In the genomic region with DNA sequence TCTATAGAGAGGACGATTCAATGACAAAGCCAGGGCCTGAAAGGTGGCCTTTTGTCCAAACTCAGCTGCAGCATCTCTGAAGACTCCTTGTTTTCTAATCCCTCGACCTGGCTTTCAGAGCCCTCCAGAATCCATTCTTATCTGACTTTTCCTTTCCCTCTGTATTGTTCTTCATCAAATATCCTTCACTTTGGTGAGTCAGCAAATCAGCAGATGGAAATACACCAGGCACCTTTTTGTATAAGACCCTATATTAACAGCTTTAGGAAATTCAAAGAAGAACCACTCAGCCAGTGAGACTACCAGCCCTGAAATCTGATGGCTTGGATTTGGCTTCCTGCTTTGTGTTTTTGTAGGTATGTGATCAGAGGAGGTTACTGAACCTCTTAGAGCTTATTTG, we compare ENCODE assay signal across 35 cellular contexts.
"Had no signal": no experiment of that assay in that cellular context is flagged by ENCODE, and none has a peak within 500 bp of the region (broad histone marks: within the 10 kb centered on the region; RNA-seq: fewer than 3 reads in every experiment).

No MANE protein-coding gene starts in this region.

- H3K27ac Mint-ChIP-seq: activated B cell treated with CpG ODN at 0.5 μM for 24 hours; activated CD4-positive, alpha-beta memory T cell treated with anti-CD3 and anti-CD28 coated beads for 36 hours; activated CD4-positive, alpha-beta T cell treated with anti-CD3 and anti-CD28 coated beads, Interleukin-2, amount 10 ng/mL, durations not matched to agents 24 days and 14 days; activated CD8-positive, alpha-beta T cell treated with anti-CD3 and anti-CD28 coated beads for 36 hours; activated naive CD4-positive, alpha-beta T cell treated with anti-CD3 and anti-CD28 coated beads for 36 hours; activated naive CD4-positive, alpha-beta T cell treated with anti-CD3 and anti-CD28 coated beads, Interleukin-2, amount 50 U/mL, for 72 hours; activated naive CD8-positive, alpha-beta T cell treated with anti-CD3 and anti-CD28 coated beads for 36 hours; activated T-cell treated with anti-CD3 and anti-CD28 coated beads, Interleukin-2, amount 50 U/mL, for 72 hours; activated T-helper 1 cell treated with anti-CD3 and anti-CD28 coated beads, Interleukin-12 subunit alpha, Interleukin-12 subunit beta, Interleukin-2, Interleukin-4 antibody, amounts not matched to agents 30 ng/mL and 10 ng/mL and 1 ng/mL, durations not matched to agents 14 hours and 24 hours and 36 hours; activated T-helper 17 cell treated with anti-CD3 and anti-CD28 coated beads, Interleukin-2, amount 50 U/mL, for 72 hours; T-helper 2 cell treated with Interferon-gamma antibody and Interleukin-4, amounts not matched to agents 5 μg/mL and 100 μg/mL, for 36 hours had no signal

- H3K4me3 ChIP-seq: adrenal gland, body of pancreas, breast epithelium had no signal

- H3K9me3 ChIP-seq: adrenal gland, body of pancreas, breast epithelium had no signal

- H3K27me3 Mint-ChIP-seq: activated B cell treated with CpG ODN at 0.5 μM for 24 hours had no signal

- H3K27me3 ChIP-seq: adrenal gland, body of pancreas, brain microvascular endothelial cell, breast epithelium had no signal

- H3K4me1 ChIP-seq: adrenal gland, body of pancreas, breast epithelium had no signal

- H3K4me1 Mint-ChIP-seq: activated B cell treated with CpG ODN at 0.5 μM for 24 hours; activated CD4-positive, alpha-beta T cell treated with anti-CD3 and anti-CD28 coated beads, Interleukin-2, amount 10 ng/mL, durations not matched to agents 24 days and 14 days; activated naive CD8-positive, alpha-beta T cell treated with anti-CD3 and anti-CD28 coated beads for 36 hours; activated T-helper 17 cell treated with anti-CD3 and anti-CD28 coated beads, Interleukin-2, amount 50 U/mL, for 72 hours had no signal

- FAIRE-seq: astrocyte, TTC549 had no signal

- DNase-seq: activated B cell treated with CpG ODN at 0.5 μM for 24 hours; activated CD4-positive, alpha-beta memory T cell treated with anti-CD3 and anti-CD28 coated beads for 36 hours; activated CD4-positive, alpha-beta T cell treated with anti-CD3 and anti-CD28 coated beads for 4 hours; activated CD4-positive, alpha-beta T cell treated with anti-CD3 and anti-CD28 coated beads, Interleukin-2, amount 10 ng/mL, durations not matched to agents 24 days and 14 days; activated CD4-positive, alpha-beta T cell treated with anti-CD3 and anti-CD28 coated beads, Interleukin-2, amount 50 U/mL, for 1 hour; activated CD4-positive, alpha-beta T cell treated with anti-CD3 and anti-CD28 coated beads, Interleukin-2, amount 50 U/mL, for 4 hours; activated CD4-positive, CD25-positive, alpha-beta regulatory T cell treated with anti-CD3 and anti-CD28 coated beads, Interleukin-2, amount 50 U/mL, for 72 hours; activated CD8-positive, alpha-beta memory T cell treated with anti-CD3 and anti-CD28 coated beads, Interleukin-2, amount 50 U/mL, for 4 hours; activated CD8-positive, alpha-beta T cell treated with anti-CD3 and anti-CD28 coated beads for 36 hours; activated effector memory CD4-positive, alpha-beta T cell treated with anti-CD3 and anti-CD28 coated beads, Interleukin-2, amount 50 U/mL, for 16 hours; activated gamma-delta T cell treated with Interleukin-2 at 50 U/mL for 16 hours; activated naive CD4-positive, alpha-beta T cell; activated naive CD4-positive, alpha-beta T cell treated with anti-CD3 and anti-CD28 coated beads for 36 hours; activated naive CD4-positive, alpha-beta T cell treated with anti-CD3 and anti-CD28 coated beads, Interleukin-2, amount 50 U/mL, for 16 hours; activated naive CD8-positive, alpha-beta T cell treated with anti-CD3 and anti-CD28 coated beads for 36 hours; activated T-cell treated with anti-CD3 and anti-CD28 coated beads for 4 hours; activated T-cell treated with anti-CD3 and anti-CD28 coated beads, Interleukin-2, amount 50 U/mL, for 1 hour; activated T-cell treated with anti-CD3 and anti-CD28 coated beads, Interleukin-2, amount 50 U/mL, for 4 hours; activated T-cell treated with anti-CD3 and anti-CD28 coated beads, Interleukin-2, amount 50 U/mL, for 72 hours; adrenal gland; amniotic stem cell; aorta; body of pancreas; brain microvascular endothelial cell; central memory CD4-positive, alpha-beta T cell; T-helper 2 cell; T-helper 9 cell had no signal

- ATAC-seq: activated CD8-positive, alpha-beta T cell treated with anti-CD3 and anti-CD28 coated beads for 36 hours; activated naive CD4-positive, alpha-beta T cell treated with anti-CD3 and anti-CD28 coated beads, Interleukin-2, amount 50 U/mL, for 72 hours; activated T-cell treated with anti-CD3 and anti-CD28 coated beads, Interleukin-2, amount 50 U/mL, for 4 hours; activated T-cell treated with anti-CD3 and anti-CD28 coated beads, Interleukin-2, amount 50 U/mL, for 72 hours; activated T-helper 17 cell treated with anti-CD3 and anti-CD28 coated beads, Interleukin-2, amount 50 U/mL, for 72 hours; body of pancreas had no signal

- H3K36me3 Mint-ChIP-seq: activated CD4-positive, alpha-beta memory T cell treated with anti-CD3 and anti-CD28 coated beads for 36 hours; activated naive CD8-positive, alpha-beta T cell treated with anti-CD3 and anti-CD28 coated beads for 36 hours had no signal

- H3K9me3 Mint-ChIP-seq: activated CD4-positive, alpha-beta T cell treated with anti-CD3 and anti-CD28 coated beads, Interleukin-2, amount 10 ng/mL, durations not matched to agents 24 days and 14 days had no signal

- H3K36me3 ChIP-seq: adrenal gland, brain microvascular endothelial cell, breast epithelium had no signal

- H3K27ac ChIP-seq: adrenal gland, body of pancreas, brain microvascular endothelial cell, breast epithelium, VCaP had no signal

- H3K4me3 Mint-ChIP-seq: activated B cell treated with CpG ODN at 0.5 μM for 24 hours; activated CD4-positive, alpha-beta memory T cell treated with anti-CD3 and anti-CD28 coated beads for 36 hours; activated CD4-positive, alpha-beta T cell treated with anti-CD3 and anti-CD28 coated beads, Interleukin-2, amount 10 ng/mL, durations not matched to agents 24 days and 14 days; activated CD8-positive, alpha-beta T cell treated with anti-CD3 and anti-CD28 coated beads for 36 hours; activated naive CD4-positive, alpha-beta T cell treated with anti-CD3 and anti-CD28 coated beads for 36 hours; activated naive CD8-positive, alpha-beta T cell treated with anti-CD3 and anti-CD28 coated beads for 36 hours; activated T-cell treated with anti-CD3 and anti-CD28 coated beads, Interleukin-2, amount 50 U/mL, for 4 hours; activated T-cell treated with anti-CD3 and anti-CD28 coated beads, Interleukin-2, amount 50 U/mL, for 72 hours; activated T-helper 1 cell treated with anti-CD3 and anti-CD28 coated beads, Interleukin-12 subunit alpha, Interleukin-12 subunit beta, Interleukin-2, Interleukin-4 antibody, amounts not matched to agents 30 ng/mL and 10 ng/mL and 1 ng/mL, durations not matched to agents 14 hours and 24 hours and 36 hours; activated T-helper 17 cell treated with anti-CD3 and anti-CD28 coated beads, Interleukin-2, amount 50 U/mL, for 72 hours; T-helper 2 cell treated with Interferon-gamma antibody and Interleukin-4, amounts not matched to agents 5 μg/mL and 100 μg/mL, for 36 hours had no signal
